18 cellular contexts compared by ENCODE assay signal in genomic region chr11:126443120-126443519, GRCh38.
DNase-seq lines count a peak whose midpoint lies in the region; ATAC-seq lines count a peak whose summit lies in the region.
"Had no signal": no experiment of that assay in that cellular context is flagged by ENCODE, and none has a peak within 500 bp of the region (broad histone marks: within the 10 kb centered on the region; RNA-seq: fewer than 3 reads in every experiment).

No MANE protein-coding gene starts in this region.

- ATAC-seq in GM19395 (IDR thresholded peaks at IDR 0.05; ENCODE audit: unreplicated experiment): no peak
- ATAC-seq: left ventricle myocardium superior had no signal

- peak; percentile 35 to 50 for DNase-seq in NCI-H187 (lab: John Stamatoyannopoulos, UW)
- DNase-seq in NCI-H187 treated with DMSO at 0.1 percent for 48 hours (lab: John Stamatoyannopoulos, UW): no peak
- DNase-seq in NCI-H2081 (lab: John Stamatoyannopoulos, UW): peak; percentile 78 to 89
- peak; percentile 13 for DNase-seq in SK-N-DZ (ENCODE audit: low spot score)
- DNase-seq in putamen (ENCODE audit: low spot score): peak; percentile 66
- DNase-seq in hippocampal formation (lab: John Stamatoyannopoulos, UW): no peak
- DNase-seq in GM19240 (ENCODE audit: insufficient read length, low spot score): no peak
- DNase-seq: activated effector memory CD4-positive, alpha-beta T cell treated with Interleukin-2 at 50 U/mL for 16 hours; CD4-positive, CD25-positive, alpha-beta regulatory T cell; EL; foreskin fibroblast; GOT3; KG1; left ventricle myocardium superior; NCI-H1048; SIG-M5; trophoblast cell had no signal

Comparison
In these comparisons a context has a peak if more than half of its experiments do, and no peak if none do; other contexts are left out.
1. DNase-seq: peak in NCI-H187 (2 of 2), NCI-H2081 (2 of 2), SK-N-DZ (single experiment) and putamen (single experiment); none in NCI-H187 treated with DMSO at 0.1 percent for 48 hours (single experiment), hippocampal formation (0 of 2) and GM19240 (single experiment).